9 cellular contexts compared by ENCODE assay signal in the genomic region with DNA sequence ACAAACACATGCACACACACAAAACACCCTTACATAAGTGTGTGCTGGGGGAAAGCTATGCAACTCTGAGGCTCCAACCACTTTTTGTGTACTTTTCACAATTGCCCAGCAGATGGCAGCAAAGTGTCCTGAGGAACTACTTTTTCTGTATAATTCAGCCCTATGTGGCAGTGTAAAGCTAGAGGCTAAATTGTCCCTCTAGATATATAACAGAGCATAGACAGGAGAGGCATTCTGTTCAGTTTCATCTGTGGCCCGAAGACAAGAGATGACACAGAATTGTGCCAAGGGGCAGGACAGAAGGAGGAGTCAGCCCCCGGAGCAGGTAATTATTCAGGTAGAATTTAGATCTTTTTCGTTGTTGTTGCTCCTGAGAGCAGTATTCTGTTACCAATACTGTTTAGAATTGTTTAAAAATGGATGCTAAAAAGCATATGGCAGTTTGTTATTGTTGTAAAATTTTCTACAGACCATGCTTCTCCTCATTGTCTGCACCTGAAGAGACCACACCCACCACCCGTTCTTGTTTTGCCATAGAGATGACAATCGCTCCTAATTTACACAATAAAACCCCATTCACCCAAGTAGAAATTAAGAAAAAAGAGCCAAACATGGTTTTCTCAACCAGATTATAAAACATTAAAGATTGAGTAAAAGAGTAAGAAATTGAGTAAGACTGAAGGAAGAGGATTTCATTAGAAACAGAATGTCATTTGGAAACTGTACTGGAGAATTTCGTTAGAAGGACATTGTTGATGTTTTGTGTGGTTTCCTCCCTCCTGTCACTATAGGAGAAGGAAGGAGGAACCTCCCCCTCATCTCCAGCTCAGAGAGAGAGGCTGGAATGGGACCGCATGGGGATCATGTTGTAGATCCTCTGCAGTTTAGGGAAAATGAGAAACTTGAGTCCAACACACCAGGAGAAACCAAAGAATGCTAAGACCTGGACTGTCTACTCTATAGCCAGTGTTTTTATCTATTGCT. TPM values are rescaled to one million over a fixed set of nuclear protein-coding genes. Genes with fewer than 3 reads are reported as not detected.
DNase-seq lines count a peak whose midpoint lies in the region; ATAC-seq, FAIRE-seq and TF ChIP-seq lines count a peak whose summit lies in the region.
"Had no signal": no experiment of that assay in that cellular context is flagged by ENCODE, and none has a peak within 500 bp of the region (broad histone marks: within the 10 kb centered on the region; RNA-seq: fewer than 3 reads in every experiment).

No MANE protein-coding gene starts in this region.

- H3K4me3 ChIP-seq in neutrophil (ENCODE audit: low read depth in 1 of 2, low read length in 1 of 2), result peak overlapping the region; percentile 1 to 33
- H3K4me3 ChIP-seq in thyroid gland (replicated peaks in 1 of 3), result no peak overlapping the region

- H3K9me3 Mint-ChIP-seq in activated T-cell treated with anti-CD3 and anti-CD28 coated beads, Interleukin-2, amount 50 U/mL, for 72 hours, result no peaks in the 10 kb centered on the region

- intact Hi-C loops in thyroid gland (cut with DNase I), result loop anchor here (5.0 kb wide), 1 partner anchor 253 kb away; no protein-coding TSS in a partner anchor

- H3K27me3 ChIP-seq in neutrophil (no peaks in the 10 kb centered on the region), thyroid gland (no peaks in the 10 kb centered on the region)

- H3K36me3 ChIP-seq in neutrophil (no peaks in the 10 kb centered on the region), thyroid gland (no peaks in the 10 kb centered on the region)

- H3K9me3 ChIP-seq in neutrophil (peaks cover 18% of the 10 kb centered on the region), thyroid gland (no peaks in the 10 kb centered on the region)

- WGBS in thyroid gland, 2 donors, result 62 to 66% methylated on average over 7 of the region's 7 CpGs

- H3K4me3 Mint-ChIP-seq in activated T-cell treated with anti-CD3 and anti-CD28 coated beads, Interleukin-2, amount 50 U/mL, for 72 hours, result no peak overlapping the region

- no peak for TF ChIP-seq POLR2A in thyroid gland (IDR thresholded peaks at IDR 0.05)

- no peak for DNase-seq in D721Med (ENCODE audit: insufficient read length, low spot score)
- peak; percentile 95 for DNase-seq in KBM-7
- peak; percentile 22 for DNase-seq in RCC 7860 (ENCODE audit: low spot score)
- DNase-seq in activated T-cell treated with anti-CD3 and anti-CD28 coated beads, Interleukin-2, amount 50 U/mL, for 72 hours, result peak; percentile 62 to 69
- peak; percentile 6 for DNase-seq in fibroblast of the conjunctiva (ENCODE audit: low read depth)
- DNase-seq in thyroid gland, result peak; percentile 34 to 54

- TF ChIP-seq CTCF in D721Med (IDR thresholded peaks at IDR 0.05; ENCODE audit: insufficient read depth, missing control alignments) (peak; percentile 71), neutrophil (IDR thresholded peaks at IDR 0.05) (peak; percentile 66), thyroid gland (IDR thresholded peaks at IDR 0.05) (peak; percentile 30 to 75 (median 44))

- peak; percentile 93 for FAIRE-seq in D721Med (lab: Jason Lieb, UNC)
- no peak for FAIRE-seq in RCC 7860 (lab: Jason Lieb, UNC)
- FAIRE-seq: endometrium had no signal

- peaks cover 11% of the 10 kb centered on the region for H3K4me1 Mint-ChIP-seq in activated T-cell treated with anti-CD3 and anti-CD28 coated beads, Interleukin-2, amount 50 U/mL, for 72 hours (ENCODE audit: low read depth)

- H3K27ac Mint-ChIP-seq in activated T-cell treated with anti-CD3 and anti-CD28 coated beads, Interleukin-2, amount 50 U/mL, for 72 hours, result peak overlapping the region; percentile 6

- H3K27ac ChIP-seq in neutrophil (peak overlapping the region; percentile 68), thyroid gland (no peak overlapping the region)

- H3K4me1 ChIP-seq in neutrophil (ENCODE audit: control insufficient read depth in 1 of 2, insufficient read depth in 1 of 2, low read depth in 1 of 2, low read length in 1 of 2) (peaks cover 23 to 33% of the 10 kb centered on the region in 2 experiments), thyroid gland (no peaks in the 10 kb centered on the region)

- no peaks in the 10 kb centered on the region for H3K36me3 Mint-ChIP-seq in activated T-cell treated with anti-CD3 and anti-CD28 coated beads, Interleukin-2, amount 50 U/mL, for 72 hours (ENCODE audit: insufficient read depth in 2 of 2)

- peaks cover 38% of the 10 kb centered on the region for H3K27me3 Mint-ChIP-seq in activated T-cell treated with anti-CD3 and anti-CD28 coated beads, Interleukin-2, amount 50 U/mL, for 72 hours (ENCODE audit: low read depth)

- peak; percentile 56 for ATAC-seq in GM21529 (IDR thresholded peaks at IDR 0.05; ENCODE audit: unreplicated experiment)
- peak; percentile 59 to 65 for ATAC-seq in activated T-cell treated with anti-CD3 and anti-CD28 coated beads, Interleukin-2, amount 50 U/mL, for 72 hours (replicated peaks in 1 of 2)

- in situ Hi-C loops in KBM-7 (cut with MboI; ENCODE audit: low pct_unique_long_range_greater_than_20kb, low sequenced_read_pairs), result loop anchor here (25.0 kb wide), 1 partner anchor 248 kb away; no protein-coding TSS in a partner anchor

RNA-seq across cellular contexts. Expression of a gene that starts 14.5 kb away (rescaled TPM):
- not detected for total RNA-seq in activated T-cell treated with anti-CD3 and anti-CD28 coated beads, Interleukin-2, amount 50 U/mL, for 72 hours
- total RNA-seq in thyroid gland, result 10 to 100 TPM in 1 of 4 donors, 1 to 10 TPM in 3; 6.1 to 44.2 (median 7.0) TPM

RNA-seq across cellular contexts. Expression of a gene that starts 32.4 kb away (rescaled TPM):
- total RNA-seq in activated T-cell treated with anti-CD3 and anti-CD28 coated beads, Interleukin-2, amount 50 U/mL, for 72 hours, result not detected
- total RNA-seq in thyroid gland, result 1 to 10 TPM in 2 of 4 donors, under 1 TPM in 2; 0.49 to 1.6 (median 0.92) TPM

RNA-seq across cellular contexts. Expression of a gene that starts 36.8 kb away (rescaled TPM):
- total RNA-seq in activated T-cell treated with anti-CD3 and anti-CD28 coated beads, Interleukin-2, amount 50 U/mL, for 72 hours, result not detected
- not detected for total RNA-seq in thyroid gland

Comparison
In these comparisons a context has a peak if more than half of its experiments do, and no peak if none do; other contexts are left out.
1. H3K4me3 ChIP-seq: peak in neutrophil (2 of 2); none in thyroid gland (0 of 3).
2. RNA of a gene that starts 14.5 kb away (total RNA-seq): 6.1 to 44.2 TPM in thyroid gland; not detected in activated T-cell treated with anti-CD3 and anti-CD28 coated beads, Interleukin-2, amount 50 U/mL, for 72 hours; every median in the first group is over 4 times any median in the second.
3. Peak in every context shown above with its lines, with median percentiles within 50 percentile points of each other: CTCF ChIP-seq.